In the genomic region with DNA sequence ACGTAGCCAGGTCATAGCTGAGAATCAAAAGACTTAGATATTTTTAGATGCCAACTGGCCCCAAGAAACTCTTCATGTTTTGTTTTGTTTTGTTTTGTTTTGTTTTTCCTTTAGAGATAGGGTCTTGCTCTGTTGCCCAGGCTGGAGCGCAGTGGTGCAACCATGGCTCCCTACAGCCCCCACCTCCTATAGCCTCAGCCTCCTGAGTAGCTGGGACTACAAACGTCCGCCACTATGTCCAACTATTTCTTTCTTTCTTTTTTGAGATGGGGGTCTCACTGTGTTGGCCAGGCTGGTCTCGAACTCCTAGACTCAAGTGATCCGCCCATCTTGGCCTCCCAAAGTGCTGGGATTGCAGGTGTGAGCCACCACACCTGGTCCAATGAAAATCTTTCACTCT, we compare ENCODE assay signal across 18 cellular contexts.
DNase-seq lines count a peak whose midpoint lies in the region; ATAC-seq, FAIRE-seq and TF ChIP-seq lines count a peak whose summit lies in the region.
"Had no signal": no experiment of that assay in that cellular context is flagged by ENCODE, and none has a peak within 500 bp of the region (broad histone marks: within the 10 kb centered on the region; RNA-seq: fewer than 3 reads in every experiment).

No MANE protein-coding gene starts in this region.

- no peak for TF ChIP-seq RAD21 in HepG2 (CRISPR knock-in tag; IDR thresholded peaks at IDR 0.05)

- H3K4me1 ChIP-seq in HepG2 (ENCODE audit: insufficient read depth, low read length) (peaks cover 37% of the 10 kb centered on the region), right lobe of liver (peaks cover 0 to 15% (median 7%) of the 10 kb centered on the region in 4 donors), lower lobe of right lung (peaks cover 32% of the 10 kb centered on the region)

- H3K4me3 ChIP-seq in HepG2 (replicated peaks in 1 of 3; ENCODE audit: insufficient read depth in 1 of 3, low read depth in 2 of 3, low read length in 3 of 3) (no peak overlapping the region), right lobe of liver (no peak overlapping the region), lower lobe of right lung (no peak overlapping the region)
- H3K4me3 ChIP-seq: A549, GM23248 had no signal

- H3K27me3 ChIP-seq in HepG2 (ENCODE audit: control insufficient read depth in 1 of 2, insufficient read depth in 2 of 2, low read length in 2 of 2) (no peaks in the 10 kb centered on the region), right lobe of liver (no peaks in the 10 kb centered on the region), lower lobe of right lung (ENCODE audit: low read depth) (no peaks in the 10 kb centered on the region)

- H3K9ac ChIP-seq in HepG2 (ENCODE audit: insufficient read depth, low read depth, low read length) = no peak overlapping the region
- H3K9ac ChIP-seq: GM23248 had no signal

- in situ Hi-C loops in HepG2 (cut with HindIII; ENCODE audit: extremely low pct_ligation_motif_present, low pct_unique_long_range_greater_than_20kb) = no loop called here

- no peak overlapping the region for H3K4me3 Mint-ChIP-seq in WTC11
- no peak overlapping the region for H3K4me3 Mint-ChIP-seq in activated naive CD8-positive, alpha-beta T cell treated with anti-CD3 and anti-CD28 coated beads for 36 hours
- H3K4me3 Mint-ChIP-seq: CD4-positive, alpha-beta T cell had no signal

- H3K36me3 Mint-ChIP-seq in WTC11 = no peaks in the 10 kb centered on the region
- no peaks in the 10 kb centered on the region for H3K36me3 Mint-ChIP-seq in activated naive CD8-positive, alpha-beta T cell treated with anti-CD3 and anti-CD28 coated beads for 36 hours

- no peaks in the 10 kb centered on the region for H3K9me3 ChIP-seq in HepG2 (ENCODE audit: low read length)
- H3K9me3 ChIP-seq in right lobe of liver = no peaks in the 10 kb centered on the region
- no peaks in the 10 kb centered on the region for H3K9me3 ChIP-seq in lower lobe of right lung
- H3K9me3 ChIP-seq: A549, Caco-2 had no signal

- CTCF ChIA-PET in HepG2 (lab: Yijun Ruan, JAX; ENCODE audit: low intra/inter-chr PET ratio, low total read pairs) = no interaction called here
- CTCF ChIA-PET in WTC11 (lab: Charles Lee) = interaction anchor here (0.6 to 1.4 kb wide), 2 partner anchors 26 to 32 kb away, joined by 3 to 5 read pairs; no protein-coding TSS in a partner anchor

- TF ChIP-seq CTCF in HepG2 (CRISPR knock-in tag; IDR thresholded peaks at IDR 0.05) (no peak), right lobe of liver (IDR thresholded peaks at IDR 0.05) (no peak), WTC11 (IDR thresholded peaks at IDR 0.05) (no peak), lower lobe of right lung (IDR thresholded peaks at IDR 0.05) (no peak)

- DNase-seq in HepG2 (ENCODE audit: low spot score) (no peak), right lobe of liver (no peak), WTC11 (ENCODE audit: low spot score) (no peak), lower lobe of right lung (peak; percentile 1), dedifferentiated amniotic fluid mesenchymal stem cell (ENCODE audit: extremely low spot score) (no peak)
- no peak for DNase-seq in activated naive CD8-positive, alpha-beta T cell treated with anti-CD3 and anti-CD28 coated beads for 36 hours
- DNase-seq: AML-193; Caco-2; CD4-positive, alpha-beta T cell; GM23248; HCEC 1CT had no signal

- no peak overlapping the region for H3K4me2 ChIP-seq in HepG2 (ENCODE audit: low read depth, low read length)
- H3K4me2 ChIP-seq: A549 had no signal

- H3K79me2 ChIP-seq in HepG2 (ENCODE audit: insufficient read depth, low read length) = peaks cover 6% of the 10 kb centered on the region

- FAIRE-seq in HepG2 (lab: Jason Lieb, UNC) = no peak
- FAIRE-seq: A549, D721Med, G401.6, GM12891, H54 had no signal

- TF ChIP-seq EP300 in HepG2 (IDR thresholded peaks at IDR 0.05; ENCODE audit: low read depth in 2 of 2, low read length in 2 of 2) (no peak), HepG2 (CRISPR knock-in tag; IDR thresholded peaks at IDR 0.05; ENCODE audit: borderline replicate concordance) (no peak)

- intact Hi-C loops in HepG2 (cut with micrococcal nuclease; ENCODE audit: unreplicated experiment) (no loop called here), right lobe of liver (cut with DNase I) (loop anchor here in 1 of 2 donors (10.0 kb wide), 1 partner anchor 106 kb away; a partner anchor contains a TSS), lower lobe of right lung (cut with DNase I) (no loop called here)

- H3K36me3 ChIP-seq in HepG2 (replicated peaks in 1 of 2; ENCODE audit: control insufficient read depth in 1 of 2, insufficient read depth in 2 of 2, low read length in 2 of 2) = peaks cover 9 to 17% of the 10 kb centered on the region in 2 experiments
- no peaks in the 10 kb centered on the region for H3K36me3 ChIP-seq in right lobe of liver
- peaks cover 6% of the 10 kb centered on the region for H3K36me3 ChIP-seq in lower lobe of right lung

- no peak for ATAC-seq in HepG2
- no peak for ATAC-seq in right lobe of liver
- no peak for ATAC-seq in WTC11
- ATAC-seq in lower lobe of right lung = no peak
- ATAC-seq in HG03378 (IDR thresholded peaks at IDR 0.05; ENCODE audit: unreplicated experiment) = no peak
- ATAC-seq: A549 had no signal

- BruUV-seq in HepG2 (replicated peaks; lab: Mats Ljungman, UMichigan) = no TSS peak

- no peaks in the 10 kb centered on the region; the same call in 1 of the 2 replicates for H3K27me3 Mint-ChIP-seq in WTC11 (ENCODE audit: low read depth)
- H3K27me3 Mint-ChIP-seq in activated naive CD8-positive, alpha-beta T cell treated with anti-CD3 and anti-CD28 coated beads for 36 hours = no peaks in the 10 kb centered on the region
- H3K27me3 Mint-ChIP-seq: CD4-positive, alpha-beta T cell had no signal

- no peak overlapping the region for H3K27ac Mint-ChIP-seq in WTC11
- H3K27ac Mint-ChIP-seq in activated naive CD8-positive, alpha-beta T cell treated with anti-CD3 and anti-CD28 coated beads for 36 hours = no peak overlapping the region
- H3K27ac Mint-ChIP-seq: CD4-positive, alpha-beta T cell had no signal

- H3K9me3 Mint-ChIP-seq in WTC11 = peaks cover 3% of the 10 kb centered on the region; the same call in 1 of the 2 replicates
- no peaks in the 10 kb centered on the region for H3K9me3 Mint-ChIP-seq in activated naive CD8-positive, alpha-beta T cell treated with anti-CD3 and anti-CD28 coated beads for 36 hours
- H3K9me3 Mint-ChIP-seq: CD4-positive, alpha-beta T cell had no signal

- 96% methylated on average over 6 of the region's 6 CpGs for WGBS in HepG2 (ENCODE audit: low lambda C conversion rate)
- 88% methylated on average over 6 of the region's 6 CpGs for WGBS in right lobe of liver (ENCODE audit: insufficient coverage, low coverage, low lambda C conversion rate, missing lambda C conversion rate)

- TF ChIP-seq POLR2A in HepG2 (IDR thresholded peaks at IDR 0.05; ENCODE audit: insufficient read depth in 1 of 2, low read depth in 2 of 2, low read length in 2 of 2) (no peak), right lobe of liver (IDR thresholded peaks at IDR 0.05) (no peak)

- H4K20me1 ChIP-seq in HepG2 (ENCODE audit: insufficient read depth, low read length) = no peaks in the 10 kb centered on the region

- POLR2A ChIA-PET in HepG2 (lab: Yijun Ruan, JAX) = no interaction called here
- POLR2A ChIA-PET in WTC11 (lab: Charles Lee) = no interaction called here

- H3K27ac ChIP-seq in HepG2 (ENCODE audit: extremely low read length, insufficient read depth, low read length) (no peak overlapping the region), right lobe of liver (no peak overlapping the region), lower lobe of right lung (no peak overlapping the region)
- H3K27ac ChIP-seq: 22Rv1, A549, GM23248 had no signal

- H2AFZ ChIP-seq in HepG2 (ENCODE audit: low read length) = no peak overlapping the region
- H2AFZ ChIP-seq: GM23248 had no signal

- H3K4me1 Mint-ChIP-seq in WTC11 = peaks cover 74% of the 10 kb centered on the region
- H3K4me1 Mint-ChIP-seq in activated naive CD8-positive, alpha-beta T cell treated with anti-CD3 and anti-CD28 coated beads for 36 hours = no peaks in the 10 kb centered on the region

TF ChIP-seq in HepG2, 621 proteins besides CTCF, POLR2A, EP300 and RAD21:
- 0 out of 2 replicates have a peak, but pooled peaks have one; percentile 28 for TF ChIP-seq ZNF121 (CRISPR knock-in tag; IDR thresholded peaks at IDR 0.05)
- TF ChIP-seq BRCA1 (CRISPR knock-in tag; IDR thresholded peaks at IDR 0.05) = no peak
TF ChIP-seq in HepG2: peak in this region for 1.

TF ChIP-seq in WTC11, 78 proteins besides CTCF, POLR2A, EP300 and RAD21:
- peak; percentile 97 for TF ChIP-seq ZNF121 (CRISPR knock-in tag; IDR thresholded peaks at IDR 0.05)
- TF ChIP-seq, protein P1, sequence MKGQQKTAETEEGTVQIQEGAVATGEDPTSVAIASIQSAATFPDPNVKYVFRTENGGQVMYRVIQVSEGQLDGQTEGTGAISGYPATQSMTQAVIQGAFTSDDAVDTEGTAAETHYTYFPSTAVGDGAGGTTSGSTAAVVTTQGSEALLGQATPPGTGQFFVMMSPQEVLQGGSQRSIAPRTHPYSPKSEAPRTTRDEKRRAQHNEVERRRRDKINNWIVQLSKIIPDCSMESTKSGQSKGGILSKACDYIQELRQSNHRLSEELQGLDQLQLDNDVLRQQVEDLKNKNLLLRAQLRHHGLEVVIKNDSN (CRISPR knock-in tag; IDR thresholded peaks at IDR 0.05) = no peak
